14 cellular contexts compared by ENCODE assay signal in genomic region chr2:26911911-26912861, GRCh38. TPM values are rescaled to one million over a fixed set of nuclear protein-coding genes. Genes with fewer than 3 reads are reported as not detected.
DNase-seq lines count a peak whose midpoint lies in the region; ATAC-seq, FAIRE-seq and TF ChIP-seq lines count a peak whose summit lies in the region.
"Had no signal": no experiment of that assay in that cellular context is flagged by ENCODE, and none has a peak within 500 bp of the region (broad histone marks: within the 10 kb centered on the region; RNA-seq: fewer than 3 reads in every experiment).

No MANE protein-coding gene starts in this region.

- H3K56ac ChIP-seq in H1 (replicated peaks; ENCODE audit: insufficient read length, low read depth, low read length) = no peak overlapping the region

- no peak overlapping the region for H3K27ac ChIP-seq in H1 (ENCODE audit: low read depth, low read length)
- no peak overlapping the region for H3K27ac ChIP-seq in upper lobe of left lung
- H3K27ac ChIP-seq in esophagus squamous epithelium = no peak overlapping the region
- H3K27ac ChIP-seq: C4-2B, SK-N-MC, testis had no signal

- POLR2A ChIA-PET in H1 (lab: Charles Lee; ENCODE audit: partially characterized antibody) = interaction anchor here (0.9 to 1.3 kb wide), 5 partner anchors 10 to 66 kb away, joined by 3 to 6 read pairs (median 3); no protein-coding TSS in a partner anchor

- no peaks in the 10 kb centered on the region for H3K23me2 ChIP-seq in H1 (ENCODE audit: low read depth, low read length)

- no peak overlapping the region for H2AFZ ChIP-seq in H1 (ENCODE audit: low read length)

- H3K9me3 Mint-ChIP-seq in neural crest cell = peaks cover 6% of the 10 kb centered on the region
- no peaks in the 10 kb centered on the region for H3K9me3 Mint-ChIP-seq in activated CD8-positive, alpha-beta memory T cell treated with anti-CD3 and anti-CD28 coated beads, Interleukin-2, amount 10 ng/mL, durations not matched to agents 7 days and 5 days (ENCODE audit: low read depth)

- H2AK5ac ChIP-seq in H1 (ENCODE audit: low read depth, low read length) = no peak overlapping the region

- no peak overlapping the region for H4K5ac ChIP-seq in H1 (ENCODE audit: insufficient read length, low read depth, low read length)

- H2BK5ac ChIP-seq in H1 (ENCODE audit: low read depth, low read length) = no peak overlapping the region; the same call in 1 of the 2 replicates

- peak overlapping the region; percentile 57 for H4K91ac ChIP-seq in H1 (replicated peaks; ENCODE audit: insufficient read length, low read length)

- H3K27me3 Mint-ChIP-seq in neural crest cell (ENCODE audit: low read depth) = no peaks in the 10 kb centered on the region
- peaks cover 39% of the 10 kb centered on the region for H3K27me3 Mint-ChIP-seq in activated CD8-positive, alpha-beta memory T cell treated with anti-CD3 and anti-CD28 coated beads, Interleukin-2, amount 10 ng/mL, durations not matched to agents 7 days and 5 days

- no peak for TF ChIP-seq RAD21 in H1 (IDR thresholded peaks at IDR 0.05 in 1 of 2, conservative IDR thresholded peaks at IDR 0.05 in 1 of 2; ENCODE audit: low read depth in 2 of 2, low read length in 2 of 2)

- H4K8ac ChIP-seq in H1 (ENCODE audit: extremely low read depth, insufficient read depth, low read length) = no peak overlapping the region

- peak overlapping the region; percentile 91 for H3K27ac Mint-ChIP-seq in neural crest cell (ENCODE audit: unreplicated experiment)
- H3K27ac Mint-ChIP-seq in activated CD8-positive, alpha-beta memory T cell treated with anti-CD3 and anti-CD28 coated beads, Interleukin-2, amount 10 ng/mL, durations not matched to agents 7 days and 5 days = no peak overlapping the region

- no peak overlapping the region for H2BK15ac ChIP-seq in H1 (ENCODE audit: low read length)

- peak overlapping the region; percentile 40 for H2BK120ac ChIP-seq in H1 (replicated peaks; ENCODE audit: low read depth, low read length)

- in situ Hi-C loops in G401 (cut with HindIII; ENCODE audit: low sequenced_read_pairs) = no loop called here

- no peak for TF ChIP-seq EP300 in H1 (IDR thresholded peaks at IDR 0.05; ENCODE audit: borderline replicate concordance in 1 of 2, low read depth in 2 of 2, low read length in 2 of 2)
- TF ChIP-seq EP300 in upper lobe of left lung (IDR thresholded peaks at IDR 0.05) = no peak

- TF ChIP-seq POLR2A in H1 (IDR thresholded peaks at IDR 0.05; ENCODE audit: control extremely low read depth in 1 of 2, low read depth in 2 of 2, low read length in 2 of 2) = no peak
- no peak for TF ChIP-seq POLR2A in upper lobe of left lung (IDR thresholded peaks at IDR 0.05)
- TF ChIP-seq POLR2A in esophagus squamous epithelium (IDR thresholded peaks at IDR 0.05) = no peak

- H3K18ac ChIP-seq in H1 (ENCODE audit: extremely low read depth, low read length) = peak overlapping the region; percentile 75

- peaks cover 22% of the 10 kb centered on the region for H3K36me3 Mint-ChIP-seq in neural crest cell (ENCODE audit: low read depth)
- H3K36me3 Mint-ChIP-seq in activated CD8-positive, alpha-beta memory T cell treated with anti-CD3 and anti-CD28 coated beads, Interleukin-2, amount 10 ng/mL, durations not matched to agents 7 days and 5 days = no peaks in the 10 kb centered on the region

- H3K4me1 Mint-ChIP-seq in neural crest cell = peaks cover 9% of the 10 kb centered on the region
- H3K4me1 Mint-ChIP-seq in activated CD8-positive, alpha-beta memory T cell treated with anti-CD3 and anti-CD28 coated beads, Interleukin-2, amount 10 ng/mL, durations not matched to agents 7 days and 5 days = no peaks in the 10 kb centered on the region

- H3K4me2 ChIP-seq in H1 (ENCODE audit: insufficient read depth in 1 of 2, low read depth in 2 of 2, low read length in 2 of 2) = peak overlapping the region; percentile 57 to 63

- H2BK12ac ChIP-seq in H1 (ENCODE audit: low read depth, low read length) = peak overlapping the region; percentile 9; the same call in 1 of the 2 replicates

- TF ChIP-seq CTCF in H1 (IDR thresholded peaks at IDR 0.05; ENCODE audit: control extremely low read depth in 1 of 3, insufficient read depth in 1 of 3, low read depth in 1 of 3, low read length in 3 of 3) (no peak), neural crest cell (conservative IDR thresholded peaks at IDR 0.05) (no peak), upper lobe of left lung (IDR thresholded peaks at IDR 0.05) (no peak), esophagus squamous epithelium (IDR thresholded peaks at IDR 0.05) (no peak)

- peak overlapping the region; percentile 81 for H3K4me3 Mint-ChIP-seq in neural crest cell
- H3K4me3 Mint-ChIP-seq in activated CD8-positive, alpha-beta memory T cell treated with anti-CD3 and anti-CD28 coated beads, Interleukin-2, amount 10 ng/mL, durations not matched to agents 7 days and 5 days = no peak overlapping the region

- ATAC-seq in HG02798 (IDR thresholded peaks at IDR 0.05; ENCODE audit: poor library complexity, unreplicated experiment) = no peak
- ATAC-seq in upper lobe of left lung (ENCODE audit: low FRiP score in 2 of 2) = no peak
- ATAC-seq in activated CD8-positive, alpha-beta memory T cell treated with anti-CD3 and anti-CD28 coated beads, Interleukin-2, amount 10 ng/mL, durations not matched to agents 7 days and 5 days = no peak

- intact Hi-C loops in esophagus squamous epithelium (cut with DNase I) = no loop called here

- H3K79me2 ChIP-seq in H1 (ENCODE audit: control insufficient read depth in 1 of 2, insufficient read depth in 2 of 2, low read length in 2 of 2) = no peaks in the 10 kb centered on the region

- DNase-seq in G401 (ENCODE audit: low spot score) (peak; percentile 91), NCI-H2227 (lab: John Stamatoyannopoulos, UW; ENCODE audit: unreplicated experiment) (peak; percentile 95), H1 (ENCODE audit: low read depth in 1 of 2, low spot score in 2 of 2) (peak in 1 of 2 experiments; percentile 62), neural crest cell (ENCODE audit: low read depth, low spot score) (peak; percentile 47), upper lobe of left lung (no peak), esophagus squamous epithelium (lab: John Stamatoyannopoulos, UW) (no peak)
- DNase-seq in activated CD8-positive, alpha-beta memory T cell treated with anti-CD3 and anti-CD28 coated beads, Interleukin-2, amount 10 ng/mL, durations not matched to agents 7 days and 5 days = no peak
- DNase-seq: activated CD4-positive, alpha-beta T cell treated with anti-CD3 and anti-CD28 coated beads, Interleukin-2, amount 50 U/mL, for 48 hours; amniotic stem cell; testis had no signal

- H3K9ac ChIP-seq in H1 (replicated peaks in 1 of 4; ENCODE audit: extremely low read depth in 1 of 4, low read depth in 3 of 4, low read length in 3 of 4) = peak overlapping the region in 1 of 4 experiments; percentile 7; a peak in 1 of 7 replicates

- peaks cover 10 to 30% (median 20%) of the 10 kb centered on the region in 4 experiments for H3K4me1 ChIP-seq in H1 (replicated peaks in 1 of 4; ENCODE audit: control insufficient read depth in 3 of 4, insufficient read depth in 4 of 4, low read length in 3 of 4)
- no peaks in the 10 kb centered on the region for H3K4me1 ChIP-seq in upper lobe of left lung
- H3K4me1 ChIP-seq in esophagus squamous epithelium = no peaks in the 10 kb centered on the region

- H3K9me3 ChIP-seq in H1 (ENCODE audit: insufficient read depth in 2 of 2, low read depth in 1 of 2, low read length in 1 of 2) = no peaks in the 10 kb centered on the region
- H3K9me3 ChIP-seq in upper lobe of left lung = no peaks in the 10 kb centered on the region
- no peaks in the 10 kb centered on the region for H3K9me3 ChIP-seq in esophagus squamous epithelium
- H3K9me3 ChIP-seq: testis had no signal

- peak; percentile 74 for FAIRE-seq in H1 (lab: Jason Lieb, UNC)
- FAIRE-seq: GM12892 had no signal

- no peak overlapping the region for H3K23ac ChIP-seq in H1 (ENCODE audit: insufficient read length)

- peak overlapping the region; percentile 63; the same call in 1 of the 2 replicates for H2BK20ac ChIP-seq in H1 (ENCODE audit: low read length)

- CTCF ChIA-PET in H1 (lab: Charles Lee; ENCODE audit: partially characterized antibody) = interaction anchor here (0.8 to 6.9 kb wide), 8 partner anchors 9 to 66 kb away, joined by 3 to 39 read pairs (median 4); no protein-coding TSS in a partner anchor
- CTCF ChIA-PET in activated CD8-positive, alpha-beta memory T cell treated with anti-CD3 and anti-CD28 coated beads, Interleukin-2, amount 10 ng/mL, durations not matched to agents 7 days and 5 days (lab: Charles Lee) = interaction anchor here (0.9 to 2.0 kb wide), 2 partner anchors 9 to 11 kb away, joined by 3 to 6 read pairs; no protein-coding TSS in a partner anchor

- H3K4me3 ChIP-seq in H1 (ENCODE audit: extremely low read depth in 1 of 4, insufficient read depth in 2 of 4, low read depth in 3 of 4, low read length in 4 of 4) (peak overlapping the region in 2 of 4 experiments; percentile 13 to 48; a peak in 3 of 8 replicates), upper lobe of left lung (no peak overlapping the region), esophagus squamous epithelium (no peak overlapping the region)
- H3K4me3 ChIP-seq: SK-N-MC had no signal

- H3K27me3 ChIP-seq in H1 (replicated peaks in 1 of 4; ENCODE audit: control insufficient read depth in 3 of 4, extremely low read depth in 1 of 4, insufficient read depth in 3 of 4, low read length in 3 of 4) = no peaks in the 10 kb centered on the region; a peak in 1 of 7 replicates
- peaks cover 0 to 4% (median 0%) of the 10 kb centered on the region in 4 donors for H3K27me3 ChIP-seq in upper lobe of left lung
- H3K27me3 ChIP-seq in esophagus squamous epithelium = peaks cover 0 to 82% (median 6%) of the 10 kb centered on the region in 4 donors
- H3K27me3 ChIP-seq: testis had no signal

- no peaks in the 10 kb centered on the region for H3K79me1 ChIP-seq in H1 (ENCODE audit: low read depth, low read length)

- H3K36me3 ChIP-seq in H1 (ENCODE audit: control insufficient read depth in 2 of 4, insufficient read depth in 4 of 4, low read length in 3 of 4) (no peaks in the 10 kb centered on the region), upper lobe of left lung (no peaks in the 10 kb centered on the region), esophagus squamous epithelium (no peaks in the 10 kb centered on the region)

- no peak overlapping the region for H3K14ac ChIP-seq in H1 (ENCODE audit: insufficient read length)

- H4K20me1 ChIP-seq in H1 (replicated peaks in 1 of 2; ENCODE audit: control insufficient read depth in 1 of 2, insufficient read depth in 2 of 2, low read length in 2 of 2) = peaks cover 0 to 1% of the 10 kb centered on the region in 2 experiments

- H3K4ac ChIP-seq in H1 (replicated peaks; ENCODE audit: insufficient read length, low read depth, low read length) = peak overlapping the region; percentile 41

- WGBS in H1 (ENCODE audit: extremely low coverage in 1 of 2, insufficient coverage in 1 of 2, insufficient read length in 1 of 2, insufficient replicate concordance in 2 of 2, low coverage in 1 of 2, low lambda C conversion rate in 2 of 2, missing lambda C conversion rate in 1 of 2), 2 experiments = 42% methylated on average over 23 of the region's 23 CpGs; no CpG with 5 or more reads in 1 of the 2 experiments
- WGBS in upper lobe of left lung, 2 donors = 45 to 46% methylated on average over 10 to 23 of the region's 23 CpGs
- 41% methylated on average over 17 to 19 of the region's 23 CpGs for WGBS in esophagus squamous epithelium, 2 donors

RNA-seq across cellular contexts. Expression of gene MAPRE3, which starts 58.3 kb away (rescaled TPM):
- 2.3 and 4.2 TPM in 2 replicates for total RNA-seq in G401 (2014; rRNA removed; shearing (Covaris generic))
- 6.6 and 7.5 TPM in 2 replicates for total RNA-seq in H1 (2021; fragmentation: NEBNext Ultra II Directional; extraction: Animal tissue kit (Norgen Biotek cat#: 25700))
- 4.9 and 8.9 TPM in 2 replicates for polyA plus RNA-seq in H1 (2011; rRNA removed)
- 6.7 TPM for polyA plus RNA-seq in H1 (2011; cell fraction: cytosol; rRNA removed)
- polyA plus RNA-seq in H1 (2011; cell fraction: nucleus; rRNA removed) = 32.7 TPM
- 7.2 to 11.0 TPM (median 9.3 TPM) in 4 replicates for polyA plus RNA-seq in H1 (2012, experiment 1 of 2)
- polyA plus RNA-seq in H1 (2012, experiment 2 of 2) = 7.4 TPM
- 3.5 TPM for polyA plus RNA-seq in H1 (2013, experiment 1 of 2)
- 3.6 TPM for polyA plus RNA-seq in H1 (2013, experiment 2 of 2)
- polyA minus RNA-seq in H1 (2011; rRNA and poly(A)+ RNA removed) = 2.6 and 4.0 TPM in 2 replicates
- polyA minus RNA-seq in H1 (2011; cell fraction: cytosol; rRNA and poly(A)+ RNA removed) = 4.4 TPM
- 5.1 TPM for polyA minus RNA-seq in H1 (2011; cell fraction: nucleus; rRNA and poly(A)+ RNA removed)
- total RNA-seq in neural crest cell (16.3 and 17.5 TPM in 2 replicates), upper lobe of left lung (10 to 100 TPM; 13.5 to 61.8 (median 20.1) TPM), esophagus squamous epithelium (1 to 10 TPM; 4.4 to 7.6 (median 5.2) TPM)
- 1 to 10 TPM in 1 of 2 experiments, under 1 TPM in 1; 0.91 to 1.3 TPM for total RNA-seq in activated CD8-positive, alpha-beta memory T cell treated with anti-CD3 and anti-CD28 coated beads, Interleukin-2, amount 10 ng/mL, durations not matched to agents 7 days and 5 days

Comparison
In these comparisons a context has a peak if more than half of its experiments do, and no peak if none do; other contexts are left out.
1. DNase-seq: peak in G401 (single experiment), NCI-H2227 (single experiment) and neural crest cell (single experiment); none in upper lobe of left lung (0 of 2), activated CD8-positive, alpha-beta memory T cell treated with anti-CD3 and anti-CD28 coated beads, Interleukin-2, amount 10 ng/mL, durations not matched to agents 7 days and 5 days (single experiment) and esophagus squamous epithelium (single experiment).